ENCODE assay signal across 1 cellular context in genomic region chr5:43556857-43557593, GRCh38.
A peak's percentile ranks its signal among the peaks of the same experiment; 100 is the strongest.
TF ChIP-seq lines count a peak whose summit lies in the region.

A gene with protein sequence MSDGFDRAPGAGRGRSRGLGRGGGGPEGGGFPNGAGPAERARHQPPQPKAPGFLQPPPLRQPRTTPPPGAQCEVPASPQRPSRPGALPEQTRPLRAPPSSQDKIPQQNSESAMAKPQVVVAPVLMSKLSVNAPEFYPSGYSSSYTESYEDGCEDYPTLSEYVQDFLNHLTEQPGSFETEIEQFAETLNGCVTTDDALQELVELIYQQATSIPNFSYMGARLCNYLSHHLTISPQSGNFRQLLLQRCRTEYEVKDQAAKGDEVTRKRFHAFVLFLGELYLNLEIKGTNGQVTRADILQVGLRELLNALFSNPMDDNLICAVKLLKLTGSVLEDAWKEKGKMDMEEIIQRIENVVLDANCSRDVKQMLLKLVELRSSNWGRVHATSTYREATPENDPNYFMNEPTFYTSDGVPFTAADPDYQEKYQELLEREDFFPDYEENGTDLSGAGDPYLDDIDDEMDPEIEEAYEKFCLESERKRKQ (minus strand): TSS chr5:43557077. CDS start chr5:43556846, 231 bp downstream.

TF ChIP-seq in A549, 52 proteins besides CTCF, POLR2A, EP300 and RAD21 (continued from another document):
- TF ChIP-seq FOSL2 (IDR thresholded peaks at IDR 0.05), result no peak
- TF ChIP-seq FOSL2 (CRISPR knock-in tag; IDR thresholded peaks at IDR 0.05), result no peak
- peak; percentile 71; the same call in 1 of the 2 replicates for TF ChIP-seq MYC (IDR thresholded peaks at IDR 0.05; ENCODE audit: borderline replicate concordance, low read length)
- no peak for TF ChIP-seq FOXS1 (CRISPR knock-in tag; IDR thresholded peaks at IDR 0.05)
- peak; percentile 59 for TF ChIP-seq REST (IDR thresholded peaks at IDR 0.05)
- no peak for TF ChIP-seq KDM5A (IDR thresholded peaks at IDR 0.05)
- peak; percentile 84 for TF ChIP-seq BCL3 (IDR thresholded peaks at IDR 0.05)
- no peak for TF ChIP-seq NPAS2 (CRISPR knock-in tag; IDR thresholded peaks at IDR 0.05; ENCODE audit: borderline replicate concordance)
